Comparison of ENCODE assay signal across 10 cellular contexts in genomic region chr22:37801946-37802309, GRCh38. TPM values are rescaled to one million over a fixed set of nuclear protein-coding genes. Genes with fewer than 3 reads are reported as not detected.
DNase-seq lines count a peak whose midpoint lies in the region; ATAC-seq and TF ChIP-seq lines count a peak whose summit lies in the region.
"Had no signal": no experiment of that assay in that cellular context is flagged by ENCODE, and none has a peak within 500 bp of the region (broad histone marks: within the 10 kb centered on the region; RNA-seq: fewer than 3 reads in every experiment).

No MANE protein-coding gene starts in this region.

- BruUV-seq in Caco-2 (replicated peaks; lab: Mats Ljungman, UMichigan): no TSS peak

- H3K36me3 Mint-ChIP-seq in Caco-2 (ENCODE audit: insufficient read depth, unreplicated experiment): peaks cover 44% of the 10 kb centered on the region

- H3K9me3 ChIP-seq in Caco-2: no peaks in the 10 kb centered on the region
- H3K9me3 ChIP-seq in muscle layer of duodenum (ENCODE audit: control insufficient read depth in 1 of 2, low read length in 2 of 2): no peaks in the 10 kb centered on the region

- H3K36me3 ChIP-seq in Caco-2 (ENCODE audit: control insufficient read depth, insufficient read depth, low read length) (no peaks in the 10 kb centered on the region), muscle layer of duodenum (ENCODE audit: control insufficient read depth in 1 of 2, insufficient read depth in 2 of 2, low read length in 2 of 2) (no peaks in the 10 kb centered on the region)

- H3K9me3 Mint-ChIP-seq in Caco-2 (ENCODE audit: unreplicated experiment): no peaks in the 10 kb centered on the region

- DNase-seq in Caco-2 (no peak), NCI-H2171 (lab: John Stamatoyannopoulos, UW) (peak; percentile 80), cerebellar cortex (ENCODE audit: low spot score) (peak; percentile 39), HPDE6-E6E7 (ENCODE audit: extremely low spot score) (no peak), NCI-H1930 (lab: John Stamatoyannopoulos, UW) (no peak)
- no peak for DNase-seq in stimulated activated CD4-positive, alpha-beta T cell treated with anti-CD3 and anti-CD28 coated beads, Interleukin-4, amount 100 ng/mL, for 4 hours

- no peaks in the 10 kb centered on the region for H3K27me3 Mint-ChIP-seq in Caco-2 (ENCODE audit: insufficient read depth, unreplicated experiment)

- intact Hi-C loops in Caco-2 (cut with micrococcal nuclease; ENCODE audit: unreplicated experiment): loop anchor here (2.0 to 10.0 kb wide), 3 partner anchors 17 to 153 kb away; partner anchors contain the start of genes C22orf23 and POLR2F

- H3K27ac ChIP-seq in muscle layer of duodenum (ENCODE audit: low read length): no peak overlapping the region

- TF ChIP-seq CTCF in Caco-2 (IDR thresholded peaks at IDR 0.05; ENCODE audit: insufficient read depth in 1 of 2, low read depth in 1 of 2, low read length in 1 of 2, severe bottlenecking in 1 of 2, unreplicated experiment in 1 of 2): no peak

- POLR2A ChIA-PET in Caco-2 (lab: Charles Lee): interaction anchor here (0.7 kb wide), 1 partner anchor 195 kb away, joined by 4 read pairs; no protein-coding TSS in a partner anchor

- H3K4me1 ChIP-seq in Caco-2 (peaks cover 13% of the 10 kb centered on the region), muscle layer of duodenum (ENCODE audit: control insufficient read depth in 1 of 2, insufficient read depth in 2 of 2, low read length in 2 of 2) (peaks cover 0 to 24% of the 10 kb centered on the region in 2 donors)

- peaks cover 25% of the 10 kb centered on the region for H3K4me1 Mint-ChIP-seq in Caco-2 (ENCODE audit: low read depth, unreplicated experiment)

- H3K4me3 Mint-ChIP-seq in Caco-2 (ENCODE audit: unreplicated experiment): peak overlapping the region; percentile 90

- H3K27me3 ChIP-seq in Caco-2 (replicated peaks; ENCODE audit: control insufficient read depth, insufficient read depth, low read length): no peaks in the 10 kb centered on the region
- no peaks in the 10 kb centered on the region for H3K27me3 ChIP-seq in muscle layer of duodenum (ENCODE audit: low read depth, low read length)

- H3K4me3 ChIP-seq in Caco-2 (ENCODE audit: low read depth, low read length): peak overlapping the region; percentile 46
- H3K4me3 ChIP-seq in muscle layer of duodenum (ENCODE audit: low read depth in 1 of 2, low read length in 2 of 2): peak overlapping the region; percentile 43 to 66

- H3K27ac Mint-ChIP-seq in Caco-2 (ENCODE audit: unreplicated experiment): no peak overlapping the region

- CTCF ChIA-PET in Caco-2 (lab: Charles Lee): no interaction called here

- no peak for ATAC-seq in GM18861 (IDR thresholded peaks at IDR 0.05; ENCODE audit: unreplicated experiment)

RNA-seq across cellular contexts. Expression of gene GCAT, which starts 5.8 kb away (rescaled TPM):
- 24.4 and 24.8 TPM in 2 replicates for total RNA-seq in Caco-2 (2022)

RNA-seq across cellular contexts. Expression of gene GALR3, which starts 21.3 kb away (rescaled TPM):
- 0.27 TPM in 1 of 2 replicates, not detected in the other for total RNA-seq in Caco-2 (2022)
- total RNA-seq: LHCN-M2, pulmonary artery endothelial cell had no signal

RNA-seq across cellular contexts. Expression of gene ANKRD54, which starts 42.2 kb away (rescaled TPM):
- 19.3 and 19.4 TPM in 2 replicates for total RNA-seq in Caco-2 (2022)

RNA-seq across cellular contexts. Expression of gene EIF3L, which starts 47.3 kb away (rescaled TPM):
- 524 and 554 TPM in 2 replicates for total RNA-seq in Caco-2 (2022)

Comparison
In these comparisons a context has a peak if more than half of its experiments do, and no peak if none do; other contexts are left out.
1. DNase-seq: peak in NCI-H2171 (single experiment) and cerebellar cortex (single experiment); none in Caco-2 (0 of 2), HPDE6-E6E7 (single experiment), stimulated activated CD4-positive, alpha-beta T cell treated with anti-CD3 and anti-CD28 coated beads, Interleukin-4, amount 100 ng/mL, for 4 hours (0 of 2) and NCI-H1930 (0 of 2).